Comparison of ENCODE assay signal across 9 cellular contexts in the genomic region with DNA sequence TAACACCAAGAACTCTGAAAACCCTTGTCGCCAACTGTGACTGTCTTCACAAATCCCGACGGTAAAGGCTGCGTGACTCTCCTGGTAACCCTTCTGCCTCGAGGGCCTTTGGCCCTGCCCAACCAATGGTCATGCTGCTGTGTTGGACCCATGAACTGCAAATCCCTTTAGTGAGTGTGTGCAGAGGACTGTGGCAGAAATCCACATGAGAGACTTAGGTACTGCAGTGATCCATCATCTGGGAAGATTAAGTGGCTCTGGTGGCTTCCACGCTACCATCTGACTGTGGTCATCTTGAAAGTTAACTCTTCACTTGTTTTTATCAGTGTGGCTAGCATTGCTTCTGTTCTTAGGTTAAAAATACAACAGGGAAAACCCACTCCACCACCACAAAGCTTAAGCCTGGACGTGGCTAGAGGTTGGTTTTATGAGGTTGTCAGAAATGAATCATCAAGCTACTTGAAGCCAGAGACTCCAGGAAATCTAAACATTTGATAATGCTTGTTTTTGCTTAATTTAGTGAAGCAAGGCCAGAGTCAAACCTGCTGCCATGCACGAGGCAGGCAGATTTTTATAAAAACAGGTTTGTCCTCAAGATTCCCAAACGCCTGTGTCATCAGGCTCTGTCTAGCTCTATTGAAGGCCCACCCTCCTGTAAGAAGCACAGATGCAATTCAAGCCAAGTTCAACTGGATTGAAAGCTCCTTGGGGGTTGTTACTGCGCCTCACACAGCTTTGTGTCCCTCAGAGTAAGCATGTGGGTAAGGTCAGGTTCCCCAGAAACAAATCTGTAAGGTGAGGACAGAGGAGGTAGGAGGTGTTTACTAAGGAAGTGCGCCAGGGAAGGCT. TPM values are rescaled to one million over a fixed set of nuclear protein-coding genes. Genes with fewer than 3 reads are reported as not detected.
A peak's percentile ranks its signal among the peaks of the same experiment; 100 is the strongest.
DNase-seq lines count a peak whose midpoint lies in the region; ATAC-seq, FAIRE-seq and TF ChIP-seq lines count a peak whose summit lies in the region.
"Had no signal": no experiment of that assay in that cellular context is flagged by ENCODE, and none has a peak within 500 bp of the region (broad histone marks: within the 10 kb centered on the region; RNA-seq: fewer than 3 reads in every experiment).

No MANE protein-coding gene starts in this region.

- H3K27ac ChIP-seq in BLaER1 treated with 17β-estradiol and CSF1 and Interleukin-3, amounts not matched to agents 10 nM and 100 nM: peak overlapping the region in 2 of 11 experiments; percentile 12 to 29; a peak in 2 of 22 replicates
- no peak overlapping the region for H3K27ac ChIP-seq in uterus

- intact Hi-C loops in sciatic nerve (cut with DNase I): no loop called here
- intact Hi-C loops in uterus (cut with DNase I; ENCODE audit: low total_unique reads): no loop called here

- no peaks in the 10 kb centered on the region for H4K20me1 ChIP-seq in BLaER1 treated with 17β-estradiol and CSF1 and Interleukin-3, amounts not matched to agents 10 nM and 100 nM

- peaks cover 11% of the 10 kb centered on the region for H3K4me1 Mint-ChIP-seq in activated T-cell treated with anti-CD3 and anti-CD28 coated beads, Interleukin-2, amount 50 U/mL, for 4 hours (ENCODE audit: low read depth)
- H3K4me1 Mint-ChIP-seq in osteocyte (ENCODE audit: unreplicated experiment): peaks cover 23% of the 10 kb centered on the region

- H3K4me3 Mint-ChIP-seq in activated T-cell treated with anti-CD3 and anti-CD28 coated beads, Interleukin-2, amount 50 U/mL, for 4 hours: no peak overlapping the region
- H3K4me3 Mint-ChIP-seq in osteocyte (ENCODE audit: unreplicated experiment): no peak overlapping the region

- H3K36me3 ChIP-seq in BLaER1 treated with 17β-estradiol and CSF1 and Interleukin-3, amounts not matched to agents 10 nM and 100 nM: peaks cover 0 to 6% (median 0%) of the 10 kb centered on the region in 11 experiments; a peak in 1 of 22 replicates
- H3K36me3 ChIP-seq in uterus: no peaks in the 10 kb centered on the region

- no peak for TF ChIP-seq POLR2A in uterus (IDR thresholded peaks at IDR 0.05)

- no peak for TF ChIP-seq CTCF in osteocyte (IDR thresholded peaks at IDR 0.05)
- TF ChIP-seq CTCF in uterus (IDR thresholded peaks at IDR 0.05): no peak

- H3K4me3 ChIP-seq in BLaER1 treated with 17β-estradiol and CSF1 and Interleukin-3, amounts not matched to agents 10 nM and 100 nM: no peak overlapping the region
- H3K4me3 ChIP-seq in uterus: no peak overlapping the region

- no peaks in the 10 kb centered on the region for H3K9me3 ChIP-seq in BLaER1 treated with 17β-estradiol and CSF1 and Interleukin-3, amounts not matched to agents 10 nM and 100 nM (replicated peaks in 1 of 11)
- no peaks in the 10 kb centered on the region for H3K9me3 ChIP-seq in uterus

- H3K9me3 Mint-ChIP-seq in activated T-cell treated with anti-CD3 and anti-CD28 coated beads, Interleukin-2, amount 50 U/mL, for 4 hours: no peaks in the 10 kb centered on the region
- no peaks in the 10 kb centered on the region for H3K9me3 Mint-ChIP-seq in osteocyte (ENCODE audit: unreplicated experiment)

- DNase-seq in activated T-cell treated with anti-CD3 and anti-CD28 coated beads, Interleukin-2, amount 50 U/mL, for 4 hours: no peak
- DNase-seq in osteocyte (ENCODE audit: extremely low spot score, unreplicated experiment) (no peak), sciatic nerve (ENCODE audit: low spot score) (no peak), uterus (no peak), frontal cortex (ENCODE audit: low spot score in 2 of 2) (no peak)

- peak overlapping the region; percentile 23 to 68 (median 43) for H3K4me2 ChIP-seq in BLaER1 treated with 17β-estradiol and CSF1 and Interleukin-3, amounts not matched to agents 10 nM and 100 nM

- no peaks in the 10 kb centered on the region for H3K27me3 Mint-ChIP-seq in activated T-cell treated with anti-CD3 and anti-CD28 coated beads, Interleukin-2, amount 50 U/mL, for 4 hours (ENCODE audit: low read depth)
- H3K27me3 Mint-ChIP-seq in osteocyte (ENCODE audit: unreplicated experiment): no peaks in the 10 kb centered on the region

- H3K9ac ChIP-seq in BLaER1 treated with 17β-estradiol and CSF1 and Interleukin-3, amounts not matched to agents 10 nM and 100 nM: no peak overlapping the region; a peak in 1 of 22 replicates

- H3K27ac Mint-ChIP-seq in osteocyte (ENCODE audit: unreplicated experiment): peak overlapping the region; percentile 31

- H3K4me1 ChIP-seq in BLaER1 treated with 17β-estradiol and CSF1 and Interleukin-3, amounts not matched to agents 10 nM and 100 nM: peaks cover 20 to 42% (median 35%) of the 10 kb centered on the region in 10 experiments
- no peaks in the 10 kb centered on the region for H3K4me1 ChIP-seq in uterus

- no peaks in the 10 kb centered on the region for H3K27me3 ChIP-seq in BLaER1 treated with 17β-estradiol and CSF1 and Interleukin-3, amounts not matched to agents 10 nM and 100 nM
- no peaks in the 10 kb centered on the region for H3K27me3 ChIP-seq in uterus

- no peak for FAIRE-seq in frontal cortex (lab: Jason Lieb, UNC)
- FAIRE-seq: islet of Langerhans had no signal

- ATAC-seq in GM19351 (IDR thresholded peaks at IDR 0.05; ENCODE audit: unreplicated experiment) (peak; percentile 95), HG03196 (IDR thresholded peaks at IDR 0.05; ENCODE audit: unreplicated experiment) (peak; percentile 88), sciatic nerve (no peak)
- ATAC-seq in activated T-cell treated with anti-CD3 and anti-CD28 coated beads, Interleukin-2, amount 50 U/mL, for 4 hours: peak; percentile 81 to 88

- peaks cover 5% of the 10 kb centered on the region for H3K36me3 Mint-ChIP-seq in activated T-cell treated with anti-CD3 and anti-CD28 coated beads, Interleukin-2, amount 50 U/mL, for 4 hours (ENCODE audit: insufficient read depth)
- no peaks in the 10 kb centered on the region for H3K36me3 Mint-ChIP-seq in osteocyte (ENCODE audit: unreplicated experiment)

RNA-seq across cellular contexts. Expression of a gene that starts 52.7 kb away (rescaled TPM):
- 10 to 100 TPM; 24.4 to 27.9 (median 27.1) TPM for total RNA-seq in activated T-cell treated with anti-CD3 and anti-CD28 coated beads, Interleukin-2, amount 50 U/mL, for 4 hours
- 48.9 and 50.5 TPM in 2 replicates for total RNA-seq in osteocyte
- 63.7 TPM for total RNA-seq in sciatic nerve
- 100 to 1,000 TPM in 1 of 4 donors, 10 to 100 TPM in 3; 28.8 to 176 (median 60.4) TPM for total RNA-seq in uterus
- total RNA-seq in frontal cortex: 144 TPM
